In the genomic region with DNA sequence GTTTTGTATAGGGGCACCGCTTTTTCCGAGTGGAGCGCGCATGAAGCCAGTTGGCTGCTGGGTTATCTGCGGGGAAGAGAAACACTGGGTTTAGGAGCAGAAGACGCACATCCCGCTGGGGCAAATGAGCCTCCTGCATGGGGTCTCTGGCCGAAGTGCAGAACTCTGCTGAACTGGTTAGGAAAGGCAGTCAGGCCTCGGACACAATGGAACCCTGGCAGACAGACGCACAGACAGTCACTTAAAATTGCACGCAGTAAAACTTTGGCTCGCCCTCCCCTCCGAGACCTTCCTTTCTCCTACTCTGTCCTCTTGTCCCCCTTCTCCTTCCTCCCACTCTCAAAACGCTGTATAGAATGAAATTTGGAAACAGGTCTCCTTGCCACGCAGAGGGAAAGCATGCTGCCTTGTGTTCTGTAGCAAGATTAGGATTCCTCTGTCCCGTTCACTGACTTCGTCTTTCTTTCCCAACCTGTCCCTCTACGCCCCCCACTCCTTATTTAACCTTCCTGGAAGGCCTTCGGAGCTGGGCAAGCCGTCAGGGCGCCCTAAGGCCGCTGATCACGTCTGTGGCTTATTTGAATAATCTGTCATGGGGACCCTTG, we compare ENCODE assay signal across 12 cellular contexts. TPM values are rescaled to one million over a fixed set of nuclear protein-coding genes. Genes with fewer than 3 reads are reported as not detected.
DNase-seq lines count a peak whose midpoint lies in the region; ATAC-seq, FAIRE-seq and TF ChIP-seq lines count a peak whose summit lies in the region.
"Had no signal": no experiment of that assay in that cellular context is flagged by ENCODE, and none has a peak within 500 bp of the region (broad histone marks: within the 10 kb centered on the region; RNA-seq: fewer than 3 reads in every experiment).

No MANE protein-coding gene starts in this region.

- in situ Hi-C loops in K562 (cut with MboI), result loop anchor here (25.0 kb wide), 3 partner anchors 652 to 1277 kb away; no protein-coding TSS in a partner anchor

- CTCF ChIA-PET in K562 (lab: Yijun Ruan, JAX; ENCODE audit: low intra/inter-chr PET ratio), result no interaction called here
- CTCF ChIA-PET in naive thymus-derived CD4-positive, alpha-beta T cell (lab: Charles Lee), result interaction anchor here (0.6 kb wide), 1 partner anchor 116 kb away, joined by 3 read pairs; no protein-coding TSS in a partner anchor

- no peaks in the 10 kb centered on the region for H3K9me3 ChIP-seq in K562 (replicated peaks; ENCODE audit: control insufficient read depth, insufficient read depth, low read depth, low read length)
- no peaks in the 10 kb centered on the region for H3K9me3 ChIP-seq in naive thymus-derived CD4-positive, alpha-beta T cell (ENCODE audit: control insufficient read depth in 2 of 3, low read length in 3 of 3)
- H3K9me3 ChIP-seq: adrenal gland had no signal

- no peaks in the 10 kb centered on the region for H4K20me1 ChIP-seq in K562 (replicated peaks; ENCODE audit: control insufficient read depth, insufficient read depth, low read length)

- peaks cover 2% of the 10 kb centered on the region for H3K36me3 Mint-ChIP-seq in activated naive CD4-positive, alpha-beta T cell treated with anti-CD3 and anti-CD28 coated beads, Interleukin-2, amount 50 U/mL, for 24 hours
- H3K36me3 Mint-ChIP-seq in naive thymus-derived CD4-positive, alpha-beta T cell, result peaks cover 0 to 5% (median 4%) of the 10 kb centered on the region in 5 donors

- peaks cover 0 to 26% of the 10 kb centered on the region in 2 experiments; a peak in 2 of 5 replicates for H3K4me1 ChIP-seq in K562 (replicated peaks in 1 of 2; ENCODE audit: control insufficient read depth in 2 of 2, insufficient read depth in 2 of 2, low read length in 2 of 2)
- peaks cover 14 to 48% of the 10 kb centered on the region in 2 donors for H3K4me1 ChIP-seq in naive thymus-derived CD4-positive, alpha-beta T cell (ENCODE audit: control insufficient read depth in 2 of 2, insufficient read depth in 2 of 2, low read length in 2 of 2)
- no peaks in the 10 kb centered on the region for H3K4me1 ChIP-seq in urinary bladder (ENCODE audit: insufficient read depth)

- no peak for TF ChIP-seq EP300 in K562 (IDR thresholded peaks at IDR 0.05; ENCODE audit: low read length)

- intact Hi-C loops in K562 (cut with micrococcal nuclease), result loop anchor here (5.0 kb wide), 3 partner anchors 302 to 1272 kb away; a partner anchor contains a TSS
- intact Hi-C loops in naive thymus-derived CD4-positive, alpha-beta T cell (cut with micrococcal nuclease), result loop anchor here (5.0 kb wide), 5 partner anchors 33 to 1212 kb away; a partner anchor contains a TSS

- H3K9ac ChIP-seq in K562 (ENCODE audit: insufficient read depth in 1 of 2, low read depth in 2 of 2, low read length in 2 of 2), result no peak overlapping the region
- H3K9ac ChIP-seq: BLaER1 had no signal

- H3K4me3 ChIP-seq in K562 (no peak overlapping the region), urinary bladder (ENCODE audit: low read depth, low read length) (peak overlapping the region; percentile 74)
- no peak overlapping the region for H3K4me3 ChIP-seq in naive thymus-derived CD4-positive, alpha-beta T cell (ENCODE audit: low read length)
- H3K4me3 ChIP-seq: BLaER1 had no signal

- BruUV-seq in K562 (replicated peaks; lab: Mats Ljungman, UMichigan), result no TSS peak

- TF ChIP-seq CTCF in K562 (IDR thresholded peaks at IDR 0.05 in 2 of 3, conservative IDR thresholded peaks at IDR 0.05 in 1 of 3; ENCODE audit: insufficient read depth in 2 of 3, low read depth in 1 of 3, low read length in 3 of 3), result no peak

- TF ChIP-seq POLR2A in K562 (conservative IDR thresholded peaks at IDR 0.05), result no peak

- no peak for TF ChIP-seq RAD21 in K562 (CRISPR knock-in tag; conservative IDR thresholded peaks at IDR 0.05 in 1 of 2, IDR thresholded peaks at IDR 0.05 in 1 of 2)

- WGBS in K562 (ENCODE audit: insufficient coverage, low coverage, missing lambda C conversion rate), result 11% methylated on average over 22 of the region's 23 CpGs
- 28% methylated on average over 23 of the region's 23 CpGs for WGBS in urinary bladder

- FAIRE-seq in K562 (lab: Jason Lieb, UNC), result no peak
- FAIRE-seq: TTC549 had no signal

- H3K36me3 ChIP-seq in K562 (ENCODE audit: control insufficient read depth, insufficient read depth, low read length) (no peaks in the 10 kb centered on the region), urinary bladder (ENCODE audit: insufficient read depth) (no peaks in the 10 kb centered on the region)
- no peaks in the 10 kb centered on the region for H3K36me3 ChIP-seq in naive thymus-derived CD4-positive, alpha-beta T cell (ENCODE audit: control insufficient read depth in 2 of 3, insufficient read depth in 3 of 3, low read length in 3 of 3)
- H3K36me3 ChIP-seq: adrenal gland, BLaER1 had no signal

- no peak overlapping the region for H2AFZ ChIP-seq in K562 (ENCODE audit: low read depth, low read length)

- peaks cover 59% of the 10 kb centered on the region for H3K27me3 Mint-ChIP-seq in activated naive CD4-positive, alpha-beta T cell treated with anti-CD3 and anti-CD28 coated beads, Interleukin-2, amount 50 U/mL, for 24 hours
- peaks cover 67 to 90% (median 71%) of the 10 kb centered on the region in 5 donors for H3K27me3 Mint-ChIP-seq in naive thymus-derived CD4-positive, alpha-beta T cell

- ATAC-seq in K562 (no peak), HG03457 (IDR thresholded peaks at IDR 0.05; ENCODE audit: unreplicated experiment) (no peak)
- no peak for ATAC-seq in naive thymus-derived CD4-positive, alpha-beta T cell

- no peak for DNase-seq in activated naive CD4-positive, alpha-beta T cell (lab: John Stamatoyannopoulos, UW)
- DNase-seq in K562 (ENCODE audit: extremely low read depth in 1 of 4, low spot score in 3 of 4) (no peak), germinal center (ENCODE audit: low spot score) (no peak), NCI-H1694 (lab: John Stamatoyannopoulos, UW) (no peak)
- no peak for DNase-seq in naive thymus-derived CD4-positive, alpha-beta T cell
- DNase-seq: NCI-H526 treated with DMSO at 0.1 percent for 48 hours had no signal

- H3K9me3 Mint-ChIP-seq in activated naive CD4-positive, alpha-beta T cell treated with anti-CD3 and anti-CD28 coated beads, Interleukin-2, amount 50 U/mL, for 24 hours, result no peaks in the 10 kb centered on the region
- peaks cover 0 to 18% (median 0%) of the 10 kb centered on the region in 11 donors for H3K9me3 Mint-ChIP-seq in naive thymus-derived CD4-positive, alpha-beta T cell

- no peak overlapping the region for H3K4me3 Mint-ChIP-seq in activated naive CD4-positive, alpha-beta T cell treated with anti-CD3 and anti-CD28 coated beads, Interleukin-2, amount 50 U/mL, for 24 hours
- H3K4me3 Mint-ChIP-seq in naive thymus-derived CD4-positive, alpha-beta T cell, result peak overlapping the region in 5 of 10 donors; percentile 3 to 61 (median 43)

- peaks cover 36 to 78% of the 10 kb centered on the region in 2 experiments for H3K27me3 ChIP-seq in K562 (ENCODE audit: control insufficient read depth in 2 of 2, insufficient read depth in 2 of 2, low read length in 2 of 2)
- peaks cover 43 to 68% of the 10 kb centered on the region in 2 donors for H3K27me3 ChIP-seq in naive thymus-derived CD4-positive, alpha-beta T cell (ENCODE audit: control insufficient read depth in 2 of 2, insufficient read depth in 2 of 2, low read length in 2 of 2)

- H3K27ac ChIP-seq in K562 (ENCODE audit: extremely low read depth, low read depth, low read length), result no peak overlapping the region
- no peak overlapping the region for H3K27ac ChIP-seq in naive thymus-derived CD4-positive, alpha-beta T cell (ENCODE audit: low read depth, low read length)
- no peak overlapping the region for H3K27ac ChIP-seq in urinary bladder (ENCODE audit: low read depth)
- H3K27ac ChIP-seq: BLaER1 had no signal

- H3K27ac Mint-ChIP-seq in activated naive CD4-positive, alpha-beta T cell treated with anti-CD3 and anti-CD28 coated beads, Interleukin-2, amount 50 U/mL, for 24 hours, result peak overlapping the region; percentile 55
- peak overlapping the region in 8 of 9 donors; percentile 27 to 69 (median 55) for H3K27ac Mint-ChIP-seq in naive thymus-derived CD4-positive, alpha-beta T cell

- H3K79me2 ChIP-seq in K562 (ENCODE audit: control insufficient read depth, insufficient read depth, low read length), result no peaks in the 10 kb centered on the region

- POLR2A ChIA-PET in K562 (lab: Yijun Ruan, JAX), result no interaction called here
- POLR2A ChIA-PET in naive thymus-derived CD4-positive, alpha-beta T cell (lab: Charles Lee), result no interaction called here

- H3K4me1 Mint-ChIP-seq in activated naive CD4-positive, alpha-beta T cell treated with anti-CD3 and anti-CD28 coated beads, Interleukin-2, amount 50 U/mL, for 24 hours, result peaks cover 28% of the 10 kb centered on the region
- peaks cover 19 to 59% (median 29%) of the 10 kb centered on the region in 7 donors for H3K4me1 Mint-ChIP-seq in naive thymus-derived CD4-positive, alpha-beta T cell

- no peaks in the 10 kb centered on the region for H3K9me1 ChIP-seq in K562 (ENCODE audit: control insufficient read depth, insufficient read depth, low read length)

- peak overlapping the region; percentile 11; the same call in 1 of the 2 replicates for H3K4me2 ChIP-seq in K562 (ENCODE audit: insufficient read depth, low read length)
- H3K4me2 ChIP-seq: BLaER1 had no signal

RNA-seq across cellular contexts. Expression of a gene that starts 1.5 kb away (rescaled TPM):
- not detected in 2 replicates for total RNA-seq in K562 (2011; cell fraction: chromatin; rRNA removed; ENCODE audit: low replicate concordance)
- not detected in 2 replicates for total RNA-seq in K562 (2011; cell fraction: nucleolus; rRNA removed)
- not detected in 2 replicates for total RNA-seq in K562 (2011; cell fraction: nucleoplasm; rRNA removed)
- total RNA-seq in K562 (2014; rRNA removed) (not detected in 2 replicates), K562 (2014; rRNA removed; fragmentation: Illumina TruSeq; extraction: Trizol) (not detected in 2 replicates), K562 (2015; rRNA removed; fragmentation: Illumina TruSeq; extraction: Trizol) (not detected in 2 replicates), K562 (2021) (not detected in 2 replicates), urinary bladder (19.8 TPM)
- polyA plus RNA-seq in K562 (2011; rRNA removed) (not detected in 2 replicates), K562 (2014; fragmentation: Illumina TruSeq; extraction: Trizol) (not detected in 2 replicates), K562 (2014; fragmentation: Nextera tagmentation; extraction: Ambion mirVana) (not detected), K562 (2014; rRNA removed) (not detected in 2 replicates), urinary bladder (20.5 TPM)
- not detected in 2 replicates for polyA plus RNA-seq in K562 (2011; cell fraction: cytosol; rRNA removed)
- polyA plus RNA-seq in K562 (2011; cell fraction: nucleus; rRNA removed), result not detected in 2 replicates
- not detected in 2 replicates for polyA plus RNA-seq in K562 (2012)
- not detected in 2 replicates for polyA minus RNA-seq in K562 (2011; rRNA and poly(A)+ RNA removed)
- not detected in 2 replicates for polyA minus RNA-seq in K562 (2011; cell fraction: cytosol; rRNA and poly(A)+ RNA removed)
- not detected in 2 replicates for polyA minus RNA-seq in K562 (2011; cell fraction: nucleus; rRNA and poly(A)+ RNA removed)
- total RNA-seq in naive thymus-derived CD4-positive, alpha-beta T cell, result 1 to 10 TPM in 1 of 5 experiments, under 1 TPM in 1, not detected in 3; 0.70 to 1.7 TPM
- not detected for polyA plus RNA-seq in naive thymus-derived CD4-positive, alpha-beta T cell

RNA-seq across cellular contexts. Expression of a gene that starts 7.4 kb away (rescaled TPM):
- not detected in 2 replicates for total RNA-seq in K562 (2011; cell fraction: chromatin; rRNA removed; ENCODE audit: low replicate concordance)
- total RNA-seq in K562 (2011; cell fraction: nucleolus; rRNA removed), result not detected in 2 replicates
- not detected in 2 replicates for total RNA-seq in K562 (2011; cell fraction: nucleoplasm; rRNA removed)
- total RNA-seq in K562 (2014; rRNA removed) (not detected in 2 replicates), K562 (2014; rRNA removed; fragmentation: Illumina TruSeq; extraction: Trizol) (not detected in 2 replicates), K562 (2015; rRNA removed; fragmentation: Illumina TruSeq; extraction: Trizol) (not detected in 2 replicates), K562 (2021) (not detected in 2 replicates), urinary bladder (3.7 TPM)
- polyA plus RNA-seq in K562 (2011; rRNA removed) (not detected in 2 replicates), K562 (2014; fragmentation: Illumina TruSeq; extraction: Trizol) (not detected in 2 replicates), K562 (2014; fragmentation: Nextera tagmentation; extraction: Ambion mirVana) (not detected), K562 (2014; rRNA removed) (not detected in 2 replicates), urinary bladder (14.2 TPM)
- not detected in 2 replicates for polyA plus RNA-seq in K562 (2011; cell fraction: cytosol; rRNA removed)
- polyA plus RNA-seq in K562 (2011; cell fraction: nucleus; rRNA removed), result not detected in 2 replicates
- polyA plus RNA-seq in K562 (2012), result not detected in 2 replicates
- polyA minus RNA-seq in K562 (2011; rRNA and poly(A)+ RNA removed), result not detected in 2 replicates
- polyA minus RNA-seq in K562 (2011; cell fraction: cytosol; rRNA and poly(A)+ RNA removed), result not detected in 2 replicates
- not detected in 2 replicates for polyA minus RNA-seq in K562 (2011; cell fraction: nucleus; rRNA and poly(A)+ RNA removed)
- not detected for total RNA-seq in naive thymus-derived CD4-positive, alpha-beta T cell
- not detected for polyA plus RNA-seq in naive thymus-derived CD4-positive, alpha-beta T cell

RNA-seq across cellular contexts. Expression of a gene that starts 10.2 kb away (rescaled TPM):
- total RNA-seq in K562 (2011; cell fraction: chromatin; rRNA removed; ENCODE audit: low replicate concordance), result not detected in 2 replicates
- total RNA-seq in K562 (2011; cell fraction: nucleolus; rRNA removed), result not detected in 2 replicates
- total RNA-seq in K562 (2011; cell fraction: nucleoplasm; rRNA removed), result not detected in 2 replicates
- total RNA-seq in K562 (2014; rRNA removed) (not detected in 2 replicates), K562 (2014; rRNA removed; fragmentation: Illumina TruSeq; extraction: Trizol) (not detected in 2 replicates), K562 (2015; rRNA removed; fragmentation: Illumina TruSeq; extraction: Trizol) (not detected in 2 replicates), K562 (2021) (not detected in 2 replicates), urinary bladder (23.2 TPM)
- polyA plus RNA-seq in K562 (2011; rRNA removed) (not detected in 2 replicates), K562 (2014; fragmentation: Illumina TruSeq; extraction: Trizol) (not detected in 2 replicates), K562 (2014; fragmentation: Nextera tagmentation; extraction: Ambion mirVana) (not detected), K562 (2014; rRNA removed) (not detected in 2 replicates), urinary bladder (44.9 TPM)
- polyA plus RNA-seq in K562 (2011; cell fraction: cytosol; rRNA removed), result not detected in 2 replicates
- not detected in 2 replicates for polyA plus RNA-seq in K562 (2011; cell fraction: nucleus; rRNA removed)
- not detected in 2 replicates for polyA plus RNA-seq in K562 (2012)
- not detected in 2 replicates for polyA minus RNA-seq in K562 (2011; rRNA and poly(A)+ RNA removed)
- not detected in 2 replicates for polyA minus RNA-seq in K562 (2011; cell fraction: cytosol; rRNA and poly(A)+ RNA removed)
- not detected in 2 replicates for polyA minus RNA-seq in K562 (2011; cell fraction: nucleus; rRNA and poly(A)+ RNA removed)
- total RNA-seq in naive thymus-derived CD4-positive, alpha-beta T cell, result under 1 TPM in 1 of 5 experiments, not detected in 4; 0.66 TPM
- polyA plus RNA-seq in naive thymus-derived CD4-positive, alpha-beta T cell, result not detected

RNA-seq across cellular contexts. Expression of a gene that starts 11.5 kb away (rescaled TPM):
- 0.35 TPM in 1 of 2 replicates, not detected in the other for total RNA-seq in K562 (2011; cell fraction: chromatin; rRNA removed; ENCODE audit: low replicate concordance)
- 0.17 TPM in 1 of 2 replicates, not detected in the other for total RNA-seq in K562 (2011; cell fraction: nucleolus; rRNA removed)
- not detected in 2 replicates for total RNA-seq in K562 (2011; cell fraction: nucleoplasm; rRNA removed)
- total RNA-seq in K562 (2014; rRNA removed) (not detected in 2 replicates), K562 (2014; rRNA removed; fragmentation: Illumina TruSeq; extraction: Trizol) (not detected in 2 replicates), K562 (2015; rRNA removed; fragmentation: Illumina TruSeq; extraction: Trizol) (not detected in 2 replicates), K562 (2021) (0.04 and 0.18 TPM in 2 replicates), urinary bladder (9.0 TPM)
- polyA plus RNA-seq in K562 (2011; rRNA removed) (0.13 TPM in 1 of 2 replicates, not detected in the other), K562 (2014; fragmentation: Illumina TruSeq; extraction: Trizol) (not detected in 2 replicates), K562 (2014; fragmentation: Nextera tagmentation; extraction: Ambion mirVana) (not detected), K562 (2014; rRNA removed) (not detected in 2 replicates), urinary bladder (11.4 TPM)
- polyA plus RNA-seq in K562 (2011; cell fraction: cytosol; rRNA removed), result 0.06 TPM in 1 of 2 replicates, not detected in the other
- 0.78 TPM in 1 of 2 replicates, not detected in the other for polyA plus RNA-seq in K562 (2011; cell fraction: nucleus; rRNA removed)
- polyA plus RNA-seq in K562 (2012), result 0.03 TPM in 1 of 2 replicates, not detected in the other
- not detected in 2 replicates for polyA minus RNA-seq in K562 (2011; rRNA and poly(A)+ RNA removed)
- not detected in 2 replicates for polyA minus RNA-seq in K562 (2011; cell fraction: cytosol; rRNA and poly(A)+ RNA removed)
- 0.54 TPM in 1 of 2 replicates, not detected in the other for polyA minus RNA-seq in K562 (2011; cell fraction: nucleus; rRNA and poly(A)+ RNA removed)
- under 1 TPM in 1 of 5 experiments, not detected in 4; 0.12 TPM for total RNA-seq in naive thymus-derived CD4-positive, alpha-beta T cell
- polyA plus RNA-seq in naive thymus-derived CD4-positive, alpha-beta T cell, result not detected

RNA-seq across cellular contexts. Expression of a gene that starts 16.3 kb away (rescaled TPM):
- not detected in 2 replicates for total RNA-seq in K562 (2011; cell fraction: chromatin; rRNA removed; ENCODE audit: low replicate concordance)
- not detected in 2 replicates for total RNA-seq in K562 (2011; cell fraction: nucleolus; rRNA removed)
- total RNA-seq in K562 (2011; cell fraction: nucleoplasm; rRNA removed), result not detected in 2 replicates
- not detected in 2 replicates for total RNA-seq in K562 (2014; rRNA removed)
- total RNA-seq in K562 (2014; rRNA removed; fragmentation: Illumina TruSeq; extraction: Trizol), result not detected in 2 replicates
- total RNA-seq in K562 (2015; rRNA removed; fragmentation: Illumina TruSeq; extraction: Trizol), result not detected in 2 replicates
- not detected in 2 replicates for total RNA-seq in K562 (2021)
- not detected in 2 replicates for polyA plus RNA-seq in K562 (2011; rRNA removed)
- polyA plus RNA-seq in K562 (2011; cell fraction: cytosol; rRNA removed), result not detected in 2 replicates
- polyA plus RNA-seq in K562 (2011; cell fraction: nucleus; rRNA removed), result 0.13 TPM in 1 of 2 replicates, not detected in the other
- not detected in 2 replicates for polyA plus RNA-seq in K562 (2012)
- polyA plus RNA-seq in K562 (2014; fragmentation: Illumina TruSeq; extraction: Trizol), result not detected in 2 replicates
- not detected for polyA plus RNA-seq in K562 (2014; fragmentation: Nextera tagmentation; extraction: Ambion mirVana)
- not detected in 2 replicates for polyA plus RNA-seq in K562 (2014; rRNA removed)
- polyA minus RNA-seq in K562 (2011; rRNA and poly(A)+ RNA removed), result not detected in 2 replicates
- polyA minus RNA-seq in K562 (2011; cell fraction: cytosol; rRNA and poly(A)+ RNA removed), result not detected in 2 replicates
- polyA minus RNA-seq in K562 (2011; cell fraction: nucleus; rRNA and poly(A)+ RNA removed), result not detected in 2 replicates
- total RNA-seq in naive thymus-derived CD4-positive, alpha-beta T cell, result under 1 TPM in 2 of 5 experiments, not detected in 3; 0.32 to 0.49 TPM
- polyA plus RNA-seq in naive thymus-derived CD4-positive, alpha-beta T cell, result not detected
- 8.4 TPM for total RNA-seq in urinary bladder
- polyA plus RNA-seq in urinary bladder, result 4.4 TPM

Comparison
In these comparisons a context has a peak if more than half of its experiments do, and no peak if none do; other contexts are left out.
1. RNA of a gene that starts 10.2 kb away (total RNA-seq): 23.2 TPM in urinary bladder (single experiment); 0.66 TPM in naive thymus-derived CD4-positive, alpha-beta T cell and not detected in K562; every median in the first group is over 10 times any median in the second.